ENCODE assay signal across 16 cellular contexts in genomic region chr3:142029791-142030190, GRCh38.
DNase-seq lines count a peak whose midpoint lies in the region; ATAC-seq and TF ChIP-seq lines count a peak whose summit lies in the region.
"Had no signal": no experiment of that assay in that cellular context is flagged by ENCODE, and none has a peak within 500 bp of the region (broad histone marks: within the 10 kb centered on the region; RNA-seq: fewer than 3 reads in every experiment).

No MANE protein-coding gene starts in this region.

- H3K27ac Mint-ChIP-seq in MCF 10A (ENCODE audit: low read depth, unreplicated experiment) (no peak overlapping the region), WTC11 (peak overlapping the region; percentile 73)
- H3K27ac Mint-ChIP-seq: HFFc6, type B pancreatic cell had no signal

- H3K4me2 ChIP-seq in mammary epithelial cell (ENCODE audit: insufficient read depth, low read depth, low read length), result no peak overlapping the region

- dilution Hi-C loops in mammary epithelial cell (cut with HindIII; ENCODE audit: low sequenced_read_pairs), result no loop called here

- no peak for TF ChIP-seq POLR2A in transverse colon (IDR thresholded peaks at IDR 0.05)

- CTCF ChIA-PET in mammary epithelial cell (lab: Charles Lee; ENCODE audit: low non-redundant PET) (no interaction called here), MCF 10A (lab: Yijun Ruan, JAX) (interaction anchor here (0.8 to 1.0 kb wide), 2 partner anchors 19 to 251 kb away, joined by 3 to 4 read pairs; no protein-coding TSS in a partner anchor), WTC11 (lab: Charles Lee) (no interaction called here)

- H3K4me3 ChIP-seq in mammary epithelial cell (replicated peaks in 1 of 3; ENCODE audit: insufficient read depth in 1 of 3, low read depth in 2 of 3, low read length in 3 of 3), result no peak overlapping the region
- H3K4me3 ChIP-seq in muscle layer of duodenum (ENCODE audit: low read depth in 1 of 2, low read length in 2 of 2), result no peak overlapping the region
- H3K4me3 ChIP-seq in transverse colon, result no peak overlapping the region

- BruUV-seq in mammary epithelial cell (replicated peaks; lab: Mats Ljungman, UMichigan) (no TSS peak), MCF 10A (replicated peaks; lab: Mats Ljungman, UMichigan) (no TSS peak)

- H3K4me1 ChIP-seq in mammary epithelial cell (ENCODE audit: insufficient read depth, low read length), result peaks cover 5% of the 10 kb centered on the region
- peaks cover 0 to 8% of the 10 kb centered on the region in 2 donors for H3K4me1 ChIP-seq in muscle layer of duodenum (ENCODE audit: control insufficient read depth in 1 of 2, insufficient read depth in 2 of 2, low read length in 2 of 2)
- H3K4me1 ChIP-seq in transverse colon, result peaks cover 0 to 39% (median 9%) of the 10 kb centered on the region in 4 donors

- H3K27me3 ChIP-seq in mammary epithelial cell (ENCODE audit: insufficient read depth, low read length) (no peaks in the 10 kb centered on the region), muscle layer of duodenum (ENCODE audit: low read depth, low read length) (no peaks in the 10 kb centered on the region), transverse colon (no peaks in the 10 kb centered on the region)

- H4K20me1 ChIP-seq in mammary epithelial cell (ENCODE audit: insufficient read depth, low read length), result no peaks in the 10 kb centered on the region

- H3K27ac ChIP-seq in mammary epithelial cell (ENCODE audit: insufficient read depth, low read depth, low read length) (no peak overlapping the region), muscle layer of duodenum (ENCODE audit: low read length) (peak overlapping the region; percentile 11), transverse colon (peak overlapping the region in 3 of 4 donors; percentile 17 to 57 (median 41))

- POLR2A ChIA-PET in MCF 10A (lab: Yijun Ruan, JAX), result interaction anchor here (0.5 to 2.2 kb wide), 3 partner anchors 19 to 189 kb away, joined by 3 to 14 read pairs (median 4); partner anchors contain the start of gene TFDP2
- POLR2A ChIA-PET in WTC11 (lab: Charles Lee), result no interaction called here

- H3K27me3 Mint-ChIP-seq in MCF 10A (ENCODE audit: insufficient read depth, unreplicated experiment) (no peaks in the 10 kb centered on the region), WTC11 (ENCODE audit: low read depth) (no peaks in the 10 kb centered on the region)
- H3K27me3 Mint-ChIP-seq: CD4-positive, alpha-beta memory T cell; effector memory CD8-positive, alpha-beta T cell; stimulated activated memory B cell treated with anti-CD40 and anti-IgM and Interleukin-4, amounts not matched to agents 10 μg/mL and 1 μg/mL and 100 μg/mL, for 72 hours; type B pancreatic cell had no signal

- in situ Hi-C loops in mammary epithelial cell (cut with MboI; ENCODE audit: low sequenced_read_pairs in 2 of 2) (no loop called here), transverse colon (cut with MboI; ENCODE audit: low pct_ligation_motif_present in 1 of 4, low pct_unique_long_range_greater_than_20kb in 1 of 4, low sequenced_read_pairs in 3 of 4) (no loop called here)

- ATAC-seq in WTC11, result no peak
- ATAC-seq in HG03108 (IDR thresholded peaks at IDR 0.05; ENCODE audit: unreplicated experiment), result no peak
- no peak for ATAC-seq in HG03280 (IDR thresholded peaks at IDR 0.05; ENCODE audit: unreplicated experiment)
- ATAC-seq: effector memory CD8-positive, alpha-beta T cell had no signal

- no peak overlapping the region for H3K9ac ChIP-seq in mammary epithelial cell (ENCODE audit: insufficient read depth, low read length)

- TF ChIP-seq EP300 in transverse colon (IDR thresholded peaks at IDR 0.05; ENCODE audit: low read depth), result no peak

- 53% methylated on average over 5 of the region's 5 CpGs for WGBS in mammary epithelial cell (ENCODE audit: low coverage, missing lambda C conversion rate)
- 33 to 56% methylated on average over 4 to 5 of the region's 5 CpGs for WGBS in transverse colon (ENCODE audit: low coverage in 1 of 2), 2 donors

- intact Hi-C loops in mammary epithelial cell (cut with micrococcal nuclease), result loop anchor here (5.0 kb wide), 1 partner anchor 93 kb away; no protein-coding TSS in a partner anchor
- intact Hi-C loops in MCF 10A (cut with micrococcal nuclease), result no loop called here
- intact Hi-C loops in transverse colon (cut with DNase I; ENCODE audit: low total_unique reads), result no loop called here

- peak overlapping the region; percentile 30 for H2AFZ ChIP-seq in mammary epithelial cell (ENCODE audit: low read depth, low read length)

- H3K36me3 Mint-ChIP-seq in MCF 10A (ENCODE audit: insufficient read depth, unreplicated experiment) (no peaks in the 10 kb centered on the region), WTC11 (no peaks in the 10 kb centered on the region; the same call in 1 of the 2 replicates)
- H3K36me3 Mint-ChIP-seq: stimulated activated memory B cell treated with anti-CD40 and anti-IgM and Interleukin-4, amounts not matched to agents 10 μg/mL and 1 μg/mL and 100 μg/mL, for 72 hours had no signal

- no peaks in the 10 kb centered on the region for H3K9me3 ChIP-seq in mammary epithelial cell (replicated peaks; ENCODE audit: insufficient read depth, low read length)
- no peaks in the 10 kb centered on the region for H3K9me3 ChIP-seq in muscle layer of duodenum (ENCODE audit: control insufficient read depth in 1 of 2, low read length in 2 of 2)
- no peaks in the 10 kb centered on the region for H3K9me3 ChIP-seq in transverse colon

- H3K4me1 Mint-ChIP-seq in MCF 10A (ENCODE audit: insufficient read depth, unreplicated experiment) (peaks cover 12% of the 10 kb centered on the region), WTC11 (peaks cover 21% of the 10 kb centered on the region)

- DNase-seq in mammary epithelial cell, result no peak
- no peak for DNase-seq in MCF 10A (ENCODE audit: unreplicated experiment)
- DNase-seq in WTC11 (ENCODE audit: low spot score), result no peak
- no peak for DNase-seq in transverse colon
- no peak for DNase-seq in activated gamma-delta T cell treated with Interleukin-2 at 50 U/mL for 16 hours
- DNase-seq: CD4-positive, alpha-beta memory T cell; effector memory CD8-positive, alpha-beta T cell; EL; HFFc6; NCI-H187; NCI-H510A had no signal

- H3K79me2 ChIP-seq in mammary epithelial cell (ENCODE audit: insufficient read depth, low read length), result no peaks in the 10 kb centered on the region

- H3K9me3 Mint-ChIP-seq in MCF 10A (ENCODE audit: unreplicated experiment) (no peaks in the 10 kb centered on the region), WTC11 (0 out of 2 replicates have a peak, but pooled peaks cover 6% of the 10 kb centered on the region)
- H3K9me3 Mint-ChIP-seq: CD4-positive, alpha-beta memory T cell; effector memory CD8-positive, alpha-beta T cell; HFFc6; type B pancreatic cell had no signal

- TF ChIP-seq CTCF in mammary epithelial cell (conservative IDR thresholded peaks at IDR 0.05 in 1 of 2, IDR thresholded peaks at IDR 0.05 in 1 of 2; ENCODE audit: extremely low read depth in 1 of 2, insufficient read depth in 1 of 2, low read depth in 1 of 2, low read length in 2 of 2) (no peak), MCF 10A (IDR thresholded peaks at IDR 0.05; ENCODE audit: unreplicated experiment) (no peak), WTC11 (IDR thresholded peaks at IDR 0.05) (no peak), transverse colon (IDR thresholded peaks at IDR 0.05) (no peak)

- H3K4me3 Mint-ChIP-seq in MCF 10A (ENCODE audit: unreplicated experiment) (no peak overlapping the region), WTC11 (no peak overlapping the region)
- H3K4me3 Mint-ChIP-seq: CD4-positive, alpha-beta memory T cell; effector memory CD8-positive, alpha-beta T cell; HFFc6; stimulated activated memory B cell treated with anti-CD40 and anti-IgM and Interleukin-4, amounts not matched to agents 10 μg/mL and 1 μg/mL and 100 μg/mL, for 72 hours had no signal

- H3K36me3 ChIP-seq in mammary epithelial cell (ENCODE audit: insufficient read depth, low read length), result no peaks in the 10 kb centered on the region
- no peaks in the 10 kb centered on the region for H3K36me3 ChIP-seq in muscle layer of duodenum (ENCODE audit: control insufficient read depth in 1 of 2, insufficient read depth in 2 of 2, low read length in 2 of 2)
- H3K36me3 ChIP-seq in transverse colon, result no peaks in the 10 kb centered on the region

TF ChIP-seq in WTC11, 78 proteins besides CTCF, POLR2A, EP300 and RAD21:
- TF ChIP-seq E2F4 (CRISPR knock-in tag; IDR thresholded peaks at IDR 0.05; ENCODE audit: borderline replicate concordance, low read depth), result no peak
- TF ChIP-seq MYBL2 (CRISPR knock-in tag; IDR thresholded peaks at IDR 0.05), result no peak
- TF ChIP-seq TEAD4 (CRISPR knock-in tag; IDR thresholded peaks at IDR 0.05), result no peak
- TF ChIP-seq GABPB1 (CRISPR knock-in tag; IDR thresholded peaks at IDR 0.05), result no peak
- no peak for TF ChIP-seq ZMAT4 (CRISPR knock-in tag; IDR thresholded peaks at IDR 0.05)
TF ChIP-seq in WTC11: peak in this region for 0.
